In the genomic region with DNA sequence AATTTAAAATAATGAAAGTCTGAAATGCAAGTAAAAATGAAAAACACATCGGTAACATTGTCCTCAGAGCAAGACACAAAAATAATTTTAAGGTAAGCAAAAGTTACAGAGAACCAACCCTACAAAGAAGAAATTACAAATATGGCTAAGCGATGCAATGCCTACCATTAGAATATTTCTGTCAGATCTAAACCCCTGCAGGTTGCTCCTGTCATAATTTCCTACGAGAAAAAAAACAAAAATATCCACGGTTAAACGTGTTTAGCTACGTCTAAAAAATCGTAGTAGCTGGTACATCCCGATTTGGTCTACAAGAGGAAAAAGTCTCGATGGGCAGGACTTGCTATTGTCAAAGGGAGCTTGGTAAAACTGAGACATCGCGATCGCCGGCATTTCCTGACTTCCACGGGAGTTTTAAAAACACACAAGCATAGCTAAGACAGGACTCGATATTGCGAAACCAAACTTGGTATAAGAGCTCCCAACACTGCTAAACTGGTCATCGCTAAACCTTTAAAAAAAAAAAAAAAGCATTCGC, we compare ENCODE assay signal across 8 cellular contexts. TPM values are rescaled to one million over a fixed set of nuclear protein-coding genes. Genes with fewer than 3 reads are reported as not detected.
DNase-seq lines count a peak whose midpoint lies in the region; ATAC-seq and TF ChIP-seq lines count a peak whose summit lies in the region.

No MANE protein-coding gene starts in this region.

- in situ Hi-C loops in KBM-7 (cut with MboI; ENCODE audit: low pct_unique_long_range_greater_than_20kb, low sequenced_read_pairs): no loop called here

- no peak for TF ChIP-seq RAD21 in liver (IDR thresholded peaks at IDR 0.05)

- no peak for TF ChIP-seq CTCF in cardiac fibroblast (IDR thresholded peaks at IDR 0.05; ENCODE audit: low read depth, low read length)
- TF ChIP-seq CTCF in liver (IDR thresholded peaks at IDR 0.05; ENCODE audit: low read depth, low read length, missing input control): no peak
- no peak for TF ChIP-seq CTCF in thyroid gland (IDR thresholded peaks at IDR 0.05)

- peaks cover 3 to 36% (median 23%) of the 10 kb centered on the region in 4 donors for H3K4me1 ChIP-seq in liver (ENCODE audit: control insufficient read depth in 4 of 4, insufficient read depth in 4 of 4, low read length in 3 of 4)
- peaks cover 18 to 20% of the 10 kb centered on the region in 2 donors for H3K4me1 ChIP-seq in thyroid gland

- intact Hi-C loops in thyroid gland (cut with DNase I): no loop called here

- peak; percentile 45 to 57 for DNase-seq in NCI-H524 (lab: John Stamatoyannopoulos, UW)
- no peak for DNase-seq in NCI-H524 treated with DMSO at 0.1 percent for 48 hours (lab: John Stamatoyannopoulos, UW)
- peak; percentile 76 to 79 for DNase-seq in SHP77 (lab: John Stamatoyannopoulos, UW)
- DNase-seq in cardiac fibroblast (ENCODE audit: low read depth in 2 of 2): no peak
- DNase-seq in thyroid gland: no peak
- DNase-seq in KBM-7: no peak

- peaks cover 2 to 23% (median 12%) of the 10 kb centered on the region in 4 donors for H3K9me3 ChIP-seq in liver (ENCODE audit: control insufficient read depth in 4 of 4, low read length in 3 of 4)
- no peaks in the 10 kb centered on the region for H3K9me3 ChIP-seq in thyroid gland

- H3K36me3 ChIP-seq in liver (ENCODE audit: control insufficient read depth in 4 of 4, insufficient read depth in 3 of 4, low read depth in 1 of 4, low read length in 3 of 4) (no peaks in the 10 kb centered on the region), thyroid gland (no peaks in the 10 kb centered on the region)

- H3K27me3 ChIP-seq in liver (ENCODE audit: control insufficient read depth in 4 of 4, insufficient read depth in 4 of 4, low read length in 3 of 4) (peaks cover 0 to 39% (median 14%) of the 10 kb centered on the region in 4 donors), thyroid gland (peaks cover 45% of the 10 kb centered on the region)

- no peak for TF ChIP-seq POLR2A in thyroid gland (IDR thresholded peaks at IDR 0.05)

- ATAC-seq in GM19463 (IDR thresholded peaks at IDR 0.05; ENCODE audit: unreplicated experiment): no peak

- peak overlapping the region; percentile 43 to 75 for H3K9ac ChIP-seq in liver (ENCODE audit: low read depth in 1 of 2, low read length in 2 of 2)

- H3K4me3 ChIP-seq in cardiac fibroblast (replicated peaks in 1 of 2; ENCODE audit: low read depth in 2 of 2, low read length in 2 of 2): peak overlapping the region; percentile 56 to 59
- peak overlapping the region; percentile 36 to 65 (median 61) for H3K4me3 ChIP-seq in liver (ENCODE audit: low read depth in 1 of 3, low read length in 3 of 3)
- peak overlapping the region in 2 of 3 donors; percentile 45 to 47 for H3K4me3 ChIP-seq in thyroid gland (replicated peaks in 1 of 3)

- 8% methylated on average over 18 of the region's 18 CpGs for WGBS in liver
- WGBS in thyroid gland, 2 donors: 7 to 12% methylated on average over 18 of the region's 18 CpGs

- H3K27ac ChIP-seq in liver (ENCODE audit: low read depth in 1 of 2, low read length in 2 of 2): peak overlapping the region; percentile 65 to 92
- peak overlapping the region; percentile 88 to 91 (median 88) for H3K27ac ChIP-seq in thyroid gland

TF ChIP-seq in liver, 16 proteins besides CTCF, POLR2A, EP300 and RAD21:
- TF ChIP-seq SP1 (IDR thresholded peaks at IDR 0.05) (no peak), ZBTB33 (IDR thresholded peaks at IDR 0.05) (peak; percentile 42)

RNA-seq across cellular contexts. Expression of gene ANXA2R, which starts 1.1 kb away (rescaled TPM):
- total RNA-seq in liver (1 to 10 TPM in 1 of 2 donors, under 1 TPM in 1; 0.84 to 2.0 TPM), thyroid gland (1 to 10 TPM; 1.2 to 6.3 (median 4.0) TPM)
- polyA plus RNA-seq in liver: under 1 TPM; 0.49 to 0.58 TPM

Comparison
In these comparisons a context has a peak if more than half of its experiments do, and no peak if none do; other contexts are left out.
1. DNase-seq: peak in NCI-H524 (2 of 2) and SHP77 (2 of 2); none in NCI-H524 treated with DMSO at 0.1 percent for 48 hours (single experiment), cardiac fibroblast (0 of 2), thyroid gland (0 of 2) and KBM-7 (single experiment).
2. Peak in every context shown above with its lines, with median percentiles within 50 percentile points of each other: H3K4me3 ChIP-seq.